ENCODE assay signal across 7 cellular contexts in genomic region chr10:28532509-28533314, GRCh38. TPM values are rescaled to one million over a fixed set of nuclear protein-coding genes. Genes with fewer than 3 reads are reported as not detected.
DNase-seq lines count a peak whose midpoint lies in the region; ATAC-seq and TF ChIP-seq lines count a peak whose summit lies in the region.

A gene with protein sequence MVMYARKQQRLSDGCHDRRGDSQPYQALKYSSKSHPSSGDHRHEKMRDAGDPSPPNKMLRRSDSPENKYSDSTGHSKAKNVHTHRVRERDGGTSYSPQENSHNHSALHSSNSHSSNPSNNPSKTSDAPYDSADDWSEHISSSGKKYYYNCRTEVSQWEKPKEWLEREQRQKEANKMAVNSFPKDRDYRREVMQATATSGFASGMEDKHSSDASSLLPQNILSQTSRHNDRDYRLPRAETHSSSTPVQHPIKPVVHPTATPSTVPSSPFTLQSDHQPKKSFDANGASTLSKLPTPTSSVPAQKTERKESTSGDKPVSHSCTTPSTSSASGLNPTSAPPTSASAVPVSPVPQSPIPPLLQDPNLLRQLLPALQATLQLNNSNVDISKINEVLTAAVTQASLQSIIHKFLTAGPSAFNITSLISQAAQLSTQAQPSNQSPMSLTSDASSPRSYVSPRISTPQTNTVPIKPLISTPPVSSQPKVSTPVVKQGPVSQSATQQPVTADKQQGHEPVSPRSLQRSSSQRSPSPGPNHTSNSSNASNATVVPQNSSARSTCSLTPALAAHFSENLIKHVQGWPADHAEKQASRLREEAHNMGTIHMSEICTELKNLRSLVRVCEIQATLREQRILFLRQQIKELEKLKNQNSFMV (plus strand): TSS chr10:28533118. CDS start chr10:28533580, 462 bp downstream.

- H3K4me3 ChIP-seq in astrocyte of the cerebellum (ENCODE audit: low read depth, low read length) (peak within 1 kb of the TSS; percentile 69), hepatocyte (peak within 1 kb of the TSS; percentile 91)

- H3K9me3 ChIP-seq in hepatocyte (ENCODE audit: low read depth), result no peaks in the 10 kb centered on the region

- H3K36me3 ChIP-seq in hepatocyte (replicated peaks; ENCODE audit: insufficient read depth, low read depth), result peaks cover 5% of the 10 kb centered on the region

- H4K20me1 ChIP-seq in hepatocyte (ENCODE audit: insufficient read depth, poor library complexity, severe bottlenecking), result peaks cover 43% of the 10 kb centered on the region

- DNase-seq in NCI-H2029 (lab: John Stamatoyannopoulos, UW) (peak; percentile 83), T-helper 22 cell (ENCODE audit: low read depth) (peak; percentile 92), astrocyte of the cerebellum (ENCODE audit: low read depth) (peak; percentile 84), hepatocyte (ENCODE audit: low spot score) (peak; percentile 97), retina (peak; percentile 100)

- in situ Hi-C loops in astrocyte of the cerebellum (cut with HindIII; ENCODE audit: low sequenced_read_pairs), result no loop called here

- H3K79me2 ChIP-seq in hepatocyte, result peaks cover 81% of the 10 kb centered on the region

- TF ChIP-seq CTCF in astrocyte of the cerebellum (IDR thresholded peaks at IDR 0.05; ENCODE audit: low read depth, low read length, missing control alignments) (peak; percentile 24), hepatocyte (IDR thresholded peaks at IDR 0.05; ENCODE audit: poor library complexity) (peak; percentile 15)

- peak within 1 kb of the TSS; percentile 100 for H3K27ac ChIP-seq in hepatocyte

- under 1% methylated on average over 68 of the region's 98 CpGs for WGBS in hepatocyte (ENCODE audit: low lambda C conversion rate, missing lambda C conversion rate)

- ATAC-seq in GM18505 (IDR thresholded peaks at IDR 0.05; ENCODE audit: unreplicated experiment) (peak; percentile 78), HG02973 (IDR thresholded peaks at IDR 0.05; ENCODE audit: unreplicated experiment) (peak; percentile 77)

- H3K9me2 ChIP-seq in hepatocyte (replicated peaks; ENCODE audit: insufficient read depth), result no peaks in the 10 kb centered on the region

- H2AFZ ChIP-seq in hepatocyte, result peak within 1 kb of the TSS; percentile 86

- H3K4me2 ChIP-seq in hepatocyte, result peak within 1 kb of the TSS; percentile 92

- H3K27me3 ChIP-seq in hepatocyte, result no peaks in the 10 kb centered on the region

- H3K4me1 ChIP-seq in hepatocyte (ENCODE audit: insufficient read depth), result peaks cover 23% of the 10 kb centered on the region

- TF ChIP-seq POLR2A in GM18505 (IDR thresholded peaks at IDR 0.05; ENCODE audit: borderline replicate concordance, extremely low read depth, insufficient read depth, insufficient read length), result peak; percentile 87

RNA-seq across cellular contexts. Expression of the gene that starts here (rescaled TPM):
- total RNA-seq in hepatocyte, result 86.3 and 94.6 TPM in 2 replicates
- polyA plus RNA-seq in hepatocyte, result 59.4 and 69.4 TPM in 2 replicates

Comparison
In these comparisons a context has a peak if more than half of its experiments do, and no peak if none do; other contexts are left out.
1. Peak in every context shown above with its lines: DNase-seq, ATAC-seq, H3K4me3 ChIP-seq and H3K27ac ChIP-seq.